14 cellular contexts compared by ENCODE assay signal in genomic region chr6:121830759-121831158, GRCh38.
"Had no signal": no experiment of that assay in that cellular context is flagged by ENCODE, and none has a peak within 500 bp of the region (broad histone marks: within the 10 kb centered on the region; RNA-seq: fewer than 3 reads in every experiment).

No MANE protein-coding gene starts in this region.

- H3K27ac ChIP-seq: neutrophil had no signal

- ATAC-seq: activated naive CD8-positive, alpha-beta T cell treated with anti-CD3 and anti-CD28 coated beads, Interleukin-2, amount 50 U/mL, for 24 hours; activated T-cell treated with anti-CD3 and anti-CD28 coated beads, Interleukin-2, amount 50 U/mL, for 4 hours; left lobe of liver; right cardiac atrium had no signal

- H3K27me3 ChIP-seq: esophagus muscularis mucosa, neutrophil had no signal

- H3K9me3 ChIP-seq: esophagus muscularis mucosa, neutrophil had no signal

- FAIRE-seq: astrocyte had no signal

- H3K4me3 ChIP-seq: esophagus muscularis mucosa had no signal

- H3K36me3 ChIP-seq: esophagus muscularis mucosa, neutrophil had no signal

- DNase-seq: activated CD4-positive, alpha-beta T cell treated with anti-CD3 and anti-CD28 coated beads for 1 hour; activated CD4-positive, alpha-beta T cell treated with anti-CD3 and anti-CD28 coated beads, Interleukin-2, amount 50 U/mL, for 48 hours; activated gamma-delta T cell treated with Interleukin-2 at 50 U/mL for 16 hours; activated naive CD8-positive, alpha-beta T cell treated with anti-CD3 and anti-CD28 coated beads, Interleukin-2, amount 50 U/mL, for 24 hours; activated T-cell treated with anti-CD3 and anti-CD28 coated beads, Interleukin-2, amount 50 U/mL, for 4 hours; posterior cingulate gyrus; SIG-M5; stimulated activated CD4-positive, alpha-beta T cell treated with anti-CD3 and anti-CD28 coated beads, Interleukin-12 subunit alpha, Interleukin-12 subunit beta, amount 100 ng/mL, for 4 hours; stimulated activated naive CD4-positive, alpha-beta T cell treated with Interleukin-2 at 50 U/mL for 16 hours had no signal
